ENCODE assay signal across 24 cellular contexts in the genomic region with DNA sequence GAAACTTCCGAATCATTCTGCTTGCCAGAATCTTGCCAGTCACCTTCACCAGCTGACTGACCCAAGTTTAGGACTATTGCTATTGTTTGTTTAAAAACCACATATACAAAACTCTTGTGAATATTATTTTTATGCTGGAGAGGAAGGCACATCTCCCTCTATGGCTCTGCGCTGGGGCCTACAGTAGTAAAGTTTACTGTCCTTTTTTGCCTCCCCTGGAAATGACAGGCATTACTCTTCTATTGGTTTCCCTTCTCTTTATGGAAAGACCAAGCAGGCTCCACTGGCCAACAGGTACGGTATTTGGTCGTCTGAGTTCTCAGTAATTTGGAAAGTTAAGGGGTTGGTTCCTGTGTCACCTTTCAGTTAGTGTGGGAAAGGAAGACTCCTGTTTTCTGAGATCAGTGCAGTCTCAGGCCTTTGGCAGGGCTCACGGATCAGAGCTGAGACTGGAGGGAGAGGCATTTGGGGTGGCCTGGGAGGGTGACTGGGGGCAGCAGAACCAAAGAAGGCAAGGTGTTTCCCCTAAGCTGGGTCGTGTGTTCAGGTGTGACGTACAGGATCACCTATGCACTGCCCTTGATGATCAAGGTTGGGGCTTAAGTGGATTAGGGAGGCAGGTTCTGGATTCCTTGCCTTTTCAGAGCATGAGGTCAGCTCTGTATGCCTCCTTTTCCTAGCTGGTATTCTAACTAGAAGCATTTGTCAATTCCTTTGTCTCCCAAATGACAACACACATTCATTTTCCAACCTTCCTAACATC.
"Had no signal": no experiment of that assay in that cellular context is flagged by ENCODE, and none has a peak within 500 bp of the region (broad histone marks: within the 10 kb centered on the region; RNA-seq: fewer than 3 reads in every experiment).

No MANE protein-coding gene starts in this region.

- H3K4me1 ChIP-seq: adrenal gland, breast epithelium, gastroesophageal sphincter, psoas muscle, testis had no signal

- H3K9me3 Mint-ChIP-seq: activated CD4-positive, alpha-beta T cell treated with anti-CD3 and anti-CD28 coated beads, Interleukin-2, amount 10 ng/mL, durations not matched to agents 24 days and 14 days; activated naive CD4-positive, alpha-beta T cell treated with anti-CD3 and anti-CD28 coated beads, Interleukin-2, amount 50 U/mL, for 72 hours; activated T-cell treated with anti-CD3 and anti-CD28 coated beads, Interleukin-2, amount 50 U/mL, for 72 hours; naive B cell; neural crest cell; stimulated activated effector memory CD8-positive, alpha-beta T cell treated with anti-CD3 and anti-CD28 coated beads, Interleukin-12 subunit alpha, Interleukin-12 subunit beta, amount 100 ng/mL, for 72 hours; T-cell had no signal

- H3K36me3 Mint-ChIP-seq: activated naive CD4-positive, alpha-beta T cell treated with anti-CD3 and anti-CD28 coated beads, Interleukin-2, amount 50 U/mL, for 72 hours; naive B cell; stimulated activated effector memory CD8-positive, alpha-beta T cell treated with anti-CD3 and anti-CD28 coated beads, Interleukin-12 subunit alpha, Interleukin-12 subunit beta, amount 100 ng/mL, for 72 hours; T-cell had no signal

- H3K27me3 ChIP-seq: adrenal gland, breast epithelium, gastroesophageal sphincter, heart right ventricle, testis had no signal

- H3K4me1 Mint-ChIP-seq: activated CD4-positive, alpha-beta T cell treated with anti-CD3 and anti-CD28 coated beads, Interleukin-2, amount 10 ng/mL, durations not matched to agents 24 days and 14 days; naive B cell; neural crest cell; stimulated activated effector memory CD8-positive, alpha-beta T cell treated with anti-CD3 and anti-CD28 coated beads, Interleukin-12 subunit alpha, Interleukin-12 subunit beta, amount 100 ng/mL, for 72 hours; T-cell had no signal

- H3K27ac ChIP-seq: adrenal gland, breast epithelium, coronary artery, gastroesophageal sphincter, heart right ventricle, psoas muscle, testis had no signal

- H3K9me3 ChIP-seq: adrenal gland, breast epithelium, gastroesophageal sphincter, heart right ventricle, psoas muscle, testis had no signal

- H3K36me3 ChIP-seq: adrenal gland, breast epithelium, gastroesophageal sphincter, heart right ventricle had no signal

- H3K4me3 Mint-ChIP-seq: activated CD4-positive, alpha-beta T cell treated with anti-CD3 and anti-CD28 coated beads, Interleukin-2, amount 10 ng/mL, durations not matched to agents 24 days and 14 days; activated CD8-positive, alpha-beta T cell treated with anti-CD3 and anti-CD28 coated beads, Interleukin-2, amount 10 ng/mL, durations not matched to agents 7 days and 5 days; activated T-cell treated with anti-CD3 and anti-CD28 coated beads, Interleukin-2, amount 50 U/mL, for 72 hours; naive B cell; neural crest cell; stimulated activated effector memory CD8-positive, alpha-beta T cell treated with anti-CD3 and anti-CD28 coated beads, Interleukin-12 subunit alpha, Interleukin-12 subunit beta, amount 100 ng/mL, for 72 hours; T-cell had no signal

- ATAC-seq: activated CD8-positive, alpha-beta T cell treated with anti-CD3 and anti-CD28 coated beads, Interleukin-2, amount 10 ng/mL, durations not matched to agents 7 days and 5 days; activated naive CD4-positive, alpha-beta T cell treated with anti-CD3 and anti-CD28 coated beads, Interleukin-2, amount 50 U/mL, for 72 hours; activated T-cell treated with anti-CD3 and anti-CD28 coated beads, Interleukin-2, amount 50 U/mL, for 72 hours; gastroesophageal sphincter; heart right ventricle; psoas muscle; right cardiac atrium; SK-N-SH treated with all-trans-retinoic acid at 6 μM for 48 hours; stimulated activated effector memory CD8-positive, alpha-beta T cell treated with anti-CD3 and anti-CD28 coated beads, Interleukin-12 subunit alpha, Interleukin-12 subunit beta, amount 100 ng/mL, for 72 hours; T-cell had no signal

- H3K4me3 ChIP-seq: adrenal gland, breast epithelium, coronary artery, gastroesophageal sphincter, heart right ventricle, lung, psoas muscle, testis had no signal

- H3K27ac Mint-ChIP-seq: activated CD4-positive, alpha-beta T cell treated with anti-CD3 and anti-CD28 coated beads, Interleukin-2, amount 10 ng/mL, durations not matched to agents 24 days and 14 days; activated CD8-positive, alpha-beta T cell treated with anti-CD3 and anti-CD28 coated beads, Interleukin-2, amount 10 ng/mL, durations not matched to agents 7 days and 5 days; activated naive CD4-positive, alpha-beta T cell treated with anti-CD3 and anti-CD28 coated beads, Interleukin-2, amount 50 U/mL, for 72 hours; activated T-cell treated with anti-CD3 and anti-CD28 coated beads, Interleukin-2, amount 50 U/mL, for 72 hours; naive B cell; stimulated activated effector memory CD8-positive, alpha-beta T cell treated with anti-CD3 and anti-CD28 coated beads, Interleukin-12 subunit alpha, Interleukin-12 subunit beta, amount 100 ng/mL, for 72 hours; T-cell had no signal

- DNase-seq: activated CD4-positive, alpha-beta T cell treated with anti-CD3 and anti-CD28 coated beads, Interleukin-2, amount 10 ng/mL, durations not matched to agents 24 days and 14 days; activated CD4-positive, CD25-positive, alpha-beta regulatory T cell; activated CD8-positive, alpha-beta T cell treated with anti-CD3 and anti-CD28 coated beads, Interleukin-2, amount 10 ng/mL, durations not matched to agents 7 days and 5 days; activated gamma-delta T cell; activated T-cell treated with anti-CD3 and anti-CD28 coated beads, Interleukin-2, amount 50 U/mL, for 72 hours; adrenal gland; heart right ventricle; naive B cell; psoas muscle; right cardiac atrium; stimulated activated CD4-positive, alpha-beta T cell treated with anti-CD3 and anti-CD28 coated beads, Interleukin-4, amount 100 ng/mL, for 1 hour; T-cell; testis had no signal

- FAIRE-seq: astrocyte, islet of Langerhans, small intestine had no signal
